Comparison of ENCODE assay signal across 23 cellular contexts in genomic region chr14:91934554-91935285, GRCh38. TPM values are rescaled to one million over a fixed set of nuclear protein-coding genes. Genes with fewer than 3 reads are reported as not detected.
DNase-seq lines count a peak whose midpoint lies in the region; ATAC-seq and TF ChIP-seq lines count a peak whose summit lies in the region.
"Had no signal": no experiment of that assay in that cellular context is flagged by ENCODE, and none has a peak within 500 bp of the region (broad histone marks: within the 10 kb centered on the region; RNA-seq: fewer than 3 reads in every experiment).

No MANE protein-coding gene starts in this region.

- DNase-seq in activated CD8-positive, alpha-beta T cell treated with anti-CD3 and anti-CD28 coated beads, Interleukin-2, amount 10 ng/mL, durations not matched to agents 7 days and 5 days, result no peak
- no peak for DNase-seq in activated CD8-positive, alpha-beta T cell treated with anti-CD3 and anti-CD28 coated beads for 36 hours
- DNase-seq in COLO829 (ENCODE audit: low spot score) (peak; percentile 88), sciatic nerve (ENCODE audit: low spot score) (no peak), activated gamma-delta T cell treated with Interleukin-2 at 50 U/mL for 16 hours (no peak)
- DNase-seq: Caco-2; CD4-positive, alpha-beta T cell; DMS 273 treated with DMSO at 0.1 percent for 48 hours; Karpas-422; MV-4-11; NCI-H1105 treated with DMSO at 0.1 percent for 48 hours; NCI-H2029 treated with DMSO at 0.1 percent for 48 hours; NCI-H2171; NCI-H345; NCI-H524; NCI-H774; NK-92 treated with Interleukin-12 subunit alpha and Interleukin-12 subunit beta, amount 100 ng/mL, for 24 hours; Peyer's patch had no signal

- no peaks in the 10 kb centered on the region for H3K9me3 Mint-ChIP-seq in activated CD8-positive, alpha-beta T cell treated with anti-CD3 and anti-CD28 coated beads, Interleukin-2, amount 10 ng/mL, durations not matched to agents 7 days and 5 days (ENCODE audit: insufficient read depth)
- no peaks in the 10 kb centered on the region for H3K9me3 Mint-ChIP-seq in activated CD8-positive, alpha-beta T cell treated with anti-CD3 and anti-CD28 coated beads for 36 hours
- H3K9me3 Mint-ChIP-seq in brain, result peaks cover 0 to 2% (median 0%) of the 10 kb centered on the region in 5 experiments
- H3K9me3 Mint-ChIP-seq: CD4-positive, alpha-beta T cell had no signal

- peaks cover 3% of the 10 kb centered on the region for H3K27me3 Mint-ChIP-seq in activated CD8-positive, alpha-beta T cell treated with anti-CD3 and anti-CD28 coated beads, Interleukin-2, amount 10 ng/mL, durations not matched to agents 7 days and 5 days (ENCODE audit: low read depth)
- H3K27me3 Mint-ChIP-seq in activated CD8-positive, alpha-beta T cell treated with anti-CD3 and anti-CD28 coated beads for 36 hours, result no peaks in the 10 kb centered on the region
- peaks cover 6% of the 10 kb centered on the region for H3K27me3 Mint-ChIP-seq in brain
- H3K27me3 Mint-ChIP-seq: CD4-positive, alpha-beta T cell had no signal

- no peak for ATAC-seq in activated CD8-positive, alpha-beta T cell treated with anti-CD3 and anti-CD28 coated beads, Interleukin-2, amount 10 ng/mL, durations not matched to agents 7 days and 5 days
- ATAC-seq in activated CD8-positive, alpha-beta T cell treated with anti-CD3 and anti-CD28 coated beads for 36 hours, result no peak
- ATAC-seq in sciatic nerve, result peak; percentile 41
- no peak for ATAC-seq in HG03342 (IDR thresholded peaks at IDR 0.05; ENCODE audit: unreplicated experiment)
- no peak for ATAC-seq in GM19023 (IDR thresholded peaks at IDR 0.05; ENCODE audit: unreplicated experiment)
- ATAC-seq: HCT116 had no signal

- POLR2A ChIA-PET in activated CD8-positive, alpha-beta T cell treated with anti-CD3 and anti-CD28 coated beads, Interleukin-2, amount 10 ng/mL, durations not matched to agents 7 days and 5 days (lab: Charles Lee), result no interaction called here
- POLR2A ChIA-PET in activated CD8-positive, alpha-beta T cell treated with anti-CD3 and anti-CD28 coated beads for 36 hours (lab: Charles Lee), result interaction anchor here (1.3 kb wide), 1 partner anchor 9 kb away, joined by 3 read pairs; no protein-coding TSS in a partner anchor

- H3K4me1 Mint-ChIP-seq in activated CD8-positive, alpha-beta T cell treated with anti-CD3 and anti-CD28 coated beads, Interleukin-2, amount 10 ng/mL, durations not matched to agents 7 days and 5 days (ENCODE audit: low read depth), result peaks cover 2% of the 10 kb centered on the region
- no peaks in the 10 kb centered on the region for H3K4me1 Mint-ChIP-seq in activated CD8-positive, alpha-beta T cell treated with anti-CD3 and anti-CD28 coated beads for 36 hours (ENCODE audit: low read depth)
- H3K4me1 Mint-ChIP-seq in brain, result peaks cover 12% of the 10 kb centered on the region

- no peaks in the 10 kb centered on the region for H3K36me3 Mint-ChIP-seq in activated CD8-positive, alpha-beta T cell treated with anti-CD3 and anti-CD28 coated beads, Interleukin-2, amount 10 ng/mL, durations not matched to agents 7 days and 5 days (ENCODE audit: low read depth)
- H3K36me3 Mint-ChIP-seq in activated CD8-positive, alpha-beta T cell treated with anti-CD3 and anti-CD28 coated beads for 36 hours (ENCODE audit: low read depth), result no peaks in the 10 kb centered on the region
- peaks cover 9% of the 10 kb centered on the region for H3K36me3 Mint-ChIP-seq in brain

- H3K27ac Mint-ChIP-seq in activated CD8-positive, alpha-beta T cell treated with anti-CD3 and anti-CD28 coated beads, Interleukin-2, amount 10 ng/mL, durations not matched to agents 7 days and 5 days, result peak overlapping the region; percentile 8
- H3K27ac Mint-ChIP-seq in activated CD8-positive, alpha-beta T cell treated with anti-CD3 and anti-CD28 coated beads for 36 hours, result no peak overlapping the region
- peak overlapping the region in 3 of 5 experiments; percentile 27 to 42 (median 38) for H3K27ac Mint-ChIP-seq in brain
- H3K27ac Mint-ChIP-seq: CD4-positive, alpha-beta T cell had no signal

- no peak for TF ChIP-seq CTCF in activated CD8-positive, alpha-beta T cell treated with anti-CD3 and anti-CD28 coated beads for 36 hours (IDR thresholded peaks at IDR 0.05)
- no peak for TF ChIP-seq CTCF in brain (conservative IDR thresholded peaks at IDR 0.05)

- intact Hi-C loops in activated CD8-positive, alpha-beta T cell treated with anti-CD3 and anti-CD28 coated beads for 36 hours (cut with micrococcal nuclease), result no loop called here
- intact Hi-C loops in sciatic nerve (cut with DNase I), result no loop called here

- no peak overlapping the region for H3K4me3 Mint-ChIP-seq in activated CD8-positive, alpha-beta T cell treated with anti-CD3 and anti-CD28 coated beads, Interleukin-2, amount 10 ng/mL, durations not matched to agents 7 days and 5 days
- H3K4me3 Mint-ChIP-seq in activated CD8-positive, alpha-beta T cell treated with anti-CD3 and anti-CD28 coated beads for 36 hours, result no peak overlapping the region
- no peak overlapping the region for H3K4me3 Mint-ChIP-seq in brain
- H3K4me3 Mint-ChIP-seq: CD4-positive, alpha-beta T cell had no signal

- CTCF ChIA-PET in activated CD8-positive, alpha-beta T cell treated with anti-CD3 and anti-CD28 coated beads, Interleukin-2, amount 10 ng/mL, durations not matched to agents 7 days and 5 days (lab: Charles Lee), result no interaction called here
- CTCF ChIA-PET in activated CD8-positive, alpha-beta T cell treated with anti-CD3 and anti-CD28 coated beads for 36 hours (lab: Charles Lee), result no interaction called here

RNA-seq across cellular contexts. Expression of gene FBLN5, which starts 12.8 kb away (rescaled TPM):
- 1 to 10 TPM; 1.6 to 2.6 TPM for total RNA-seq in activated CD8-positive, alpha-beta T cell treated with anti-CD3 and anti-CD28 coated beads, Interleukin-2, amount 10 ng/mL, durations not matched to agents 7 days and 5 days
- total RNA-seq in activated CD8-positive, alpha-beta T cell treated with anti-CD3 and anti-CD28 coated beads for 36 hours, result 1 to 10 TPM; 1.3 to 1.4 TPM
- polyA plus RNA-seq in brain (ENCODE audit: insufficient read depth, low read depth, low replicate concordance), result 10.2 TPM
- 172 TPM for total RNA-seq in sciatic nerve
- total RNA-seq: M059J had no signal

Comparison
In these comparisons a context has a peak if more than half of its experiments do, and no peak if none do; other contexts are left out.
1. RNA of gene FBLN5, which starts 12.8 kb away (total RNA-seq): 172 TPM in sciatic nerve (single experiment); 1.6 to 2.6 TPM in activated CD8-positive, alpha-beta T cell treated with anti-CD3 and anti-CD28 coated beads, Interleukin-2, amount 10 ng/mL, durations not matched to agents 7 days and 5 days and 1.3 to 1.4 TPM in activated CD8-positive, alpha-beta T cell treated with anti-CD3 and anti-CD28 coated beads for 36 hours; every median in the first group is over 10 times any median in the second.